ENCODE assay signal across 9 cellular contexts in the genomic region with DNA sequence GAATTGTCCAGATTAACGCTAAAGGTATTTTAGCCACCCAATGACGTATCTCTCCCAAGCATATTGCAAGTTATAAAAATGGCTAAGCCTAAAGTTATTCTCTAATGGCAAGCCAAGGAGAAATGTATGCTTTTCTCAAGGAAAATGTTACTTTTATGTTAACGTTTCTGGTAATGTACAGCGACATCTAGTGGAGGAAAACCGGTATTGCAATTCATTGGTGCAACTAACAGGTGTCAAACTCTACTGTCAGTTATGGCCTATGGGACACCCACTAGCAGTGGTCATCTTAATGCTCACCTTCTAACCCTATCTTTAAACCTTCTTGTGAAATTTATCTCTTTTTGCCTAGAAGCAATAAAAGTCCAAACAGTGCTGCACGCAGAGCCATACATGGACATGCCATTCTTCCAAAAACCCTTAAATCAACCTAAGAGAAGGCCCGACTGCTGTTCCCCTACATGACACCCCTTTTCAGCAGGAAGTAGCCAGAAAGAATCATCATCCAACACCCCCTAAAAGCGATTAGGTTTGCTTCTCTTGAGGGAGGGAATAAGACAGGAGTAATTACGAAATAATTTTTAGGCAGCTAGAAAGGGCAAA.
DNase-seq lines count a peak whose midpoint lies in the region; ATAC-seq, FAIRE-seq and TF ChIP-seq lines count a peak whose summit lies in the region.
"Had no signal": no experiment of that assay in that cellular context is flagged by ENCODE, and none has a peak within 500 bp of the region (broad histone marks: within the 10 kb centered on the region; RNA-seq: fewer than 3 reads in every experiment).

No MANE protein-coding gene starts in this region.

- ATAC-seq in PC-3 (no peak), GM19463 (IDR thresholded peaks at IDR 0.05; ENCODE audit: unreplicated experiment) (no peak)

- H2AFZ ChIP-seq in PC-3 (ENCODE audit: low read length) = no peak overlapping the region

- H3K9me2 ChIP-seq in PC-3 (replicated peaks; ENCODE audit: low read length) = no peaks in the 10 kb centered on the region

- H3K4me2 ChIP-seq in PC-3 (ENCODE audit: low read length) = no peak overlapping the region
- H3K4me2 ChIP-seq: BLaER1 had no signal

- BruUV-seq in PC-3 (replicated peaks; lab: Mats Ljungman, UMichigan) = no TSS peak

- H3K36me3 ChIP-seq in HEK293 (ENCODE audit: control insufficient read depth in 2 of 2, insufficient read depth in 1 of 2, low read length in 2 of 2) (no peaks in the 10 kb centered on the region), PC-3 (ENCODE audit: low read depth, low read length) (no peaks in the 10 kb centered on the region), bronchial epithelial cell (ENCODE audit: control insufficient read depth, insufficient read depth, low read length) (no peaks in the 10 kb centered on the region)
- H3K36me3 ChIP-seq: BLaER1 had no signal

- H3K27ac ChIP-seq in HEK293 (ENCODE audit: extremely low read depth, low read depth, low read length) (no peak overlapping the region), PC-3 (ENCODE audit: low read length) (no peak overlapping the region)
- H3K27ac ChIP-seq: BLaER1 had no signal

- FAIRE-seq in bronchial epithelial cell (lab: Jason Lieb, UNC) = no peak

- POLR2A ChIA-PET in HEK293 (lab: Yijun Ruan, JAX) (no interaction called here), PC-3 (lab: Charles Lee; ENCODE audit: unreplicated experiment) (no interaction called here)

- intact Hi-C loops in PC-3 (cut with micrococcal nuclease) = loop anchor here (1.0 to 5.0 kb wide), 2 partner anchors 249 to 300 kb away; no protein-coding TSS in a partner anchor

- H3K27me3 ChIP-seq in PC-3 (ENCODE audit: low read length) = no peaks in the 10 kb centered on the region
- no peaks in the 10 kb centered on the region for H3K27me3 ChIP-seq in bronchial epithelial cell (ENCODE audit: control insufficient read depth, insufficient read depth, low read length)
- H3K27me3 ChIP-seq: BLaER1 had no signal

- CTCF ChIA-PET in HEK293 (lab: Yijun Ruan, JAX) = interaction anchor here (0.9 to 1.7 kb wide), 5 partner anchors 9 to 219 kb away, joined by 3 to 7 read pairs (median 3); no protein-coding TSS in a partner anchor
- CTCF ChIA-PET in PC-3 (lab: Charles Lee) = no interaction called here

- no peaks in the 10 kb centered on the region for H4K20me1 ChIP-seq in PC-3 (ENCODE audit: low read length)
- H4K20me1 ChIP-seq: BLaER1 had no signal

- H3K9me3 ChIP-seq in HEK293 (ENCODE audit: control insufficient read depth, insufficient read depth, low read depth, low read length) (no peaks in the 10 kb centered on the region), PC-3 (ENCODE audit: low read length) (no peaks in the 10 kb centered on the region)

- H3K79me2 ChIP-seq in PC-3 (ENCODE audit: low read length) = no peaks in the 10 kb centered on the region

- no peaks in the 10 kb centered on the region for H3F3A ChIP-seq in PC-3 (ENCODE audit: low read length, unreplicated experiment)

- DNase-seq in DMS153 treated with DMSO at 0.1 percent for 48 hours (lab: John Stamatoyannopoulos, UW; ENCODE audit: unreplicated experiment) (peak; percentile 35), DMS153 (lab: John Stamatoyannopoulos, UW) (no peak), PC-3 (peak; percentile 74), bronchial epithelial cell (ENCODE audit: low read depth) (peak; percentile 34), midbrain (lab: John Stamatoyannopoulos, UW) (peak; percentile 33), hepatic stellate cell (ENCODE audit: low spot score) (no peak)

- TF ChIP-seq CTCF in HEK293 (tag by site-specific recombination; IDR thresholded peaks at IDR 0.05) (peak; percentile 23; the same call in 1 of the 2 replicates), PC-3 (conservative IDR thresholded peaks at IDR 0.05; ENCODE audit: low read depth, low read length) (peak; percentile 88), bronchial epithelial cell (IDR thresholded peaks at IDR 0.05; ENCODE audit: insufficient read depth, low read length, severe bottlenecking) (peak; percentile 76)

- H3K9ac ChIP-seq in PC-3 (ENCODE audit: low read length) = no peak overlapping the region
- H3K9ac ChIP-seq: BLaER1 had no signal

- H3K4me3 ChIP-seq in HEK293 (ENCODE audit: low read depth, low read length) (no peak overlapping the region), PC-3 (ENCODE audit: low read length) (no peak overlapping the region), bronchial epithelial cell (ENCODE audit: low read depth, low read length) (no peak overlapping the region)
- H3K4me3 ChIP-seq: BLaER1 had no signal

- H3K4me1 ChIP-seq in HEK293 (ENCODE audit: control insufficient read depth, insufficient read depth, low read length) (no peaks in the 10 kb centered on the region), PC-3 (ENCODE audit: insufficient read depth, low read length) (no peaks in the 10 kb centered on the region)
- H3K4me1 ChIP-seq: BLaER1 had no signal

TF ChIP-seq in HEK293, 187 proteins besides CTCF, POLR2A, EP300 and RAD21:
- TF ChIP-seq ZNF16 (tag by site-specific recombination; IDR thresholded peaks at IDR 0.05; ENCODE audit: low read depth) (no peak), SCRT2 (tag by site-specific recombination; IDR thresholded peaks at IDR 0.05) (peak; percentile 95), ZNF654 (tag by site-specific recombination; IDR thresholded peaks at IDR 0.05; ENCODE audit: low read depth) (peak; percentile 71)

Comparison
In these comparisons a context has a peak if more than half of its experiments do, and no peak if none do; other contexts are left out.
1. DNase-seq: peak in DMS153 treated with DMSO at 0.1 percent for 48 hours (single experiment), PC-3 (single experiment), bronchial epithelial cell (single experiment) and midbrain (single experiment); none in DMS153 (single experiment) and hepatic stellate cell (single experiment).
2. CTCF ChIP-seq: peak in every context shown above with its lines; median percentile 88 in PC-3; 76 in bronchial epithelial cell; 23 in HEK293.